ENCODE assay signal across 8 cellular contexts in the genomic region with DNA sequence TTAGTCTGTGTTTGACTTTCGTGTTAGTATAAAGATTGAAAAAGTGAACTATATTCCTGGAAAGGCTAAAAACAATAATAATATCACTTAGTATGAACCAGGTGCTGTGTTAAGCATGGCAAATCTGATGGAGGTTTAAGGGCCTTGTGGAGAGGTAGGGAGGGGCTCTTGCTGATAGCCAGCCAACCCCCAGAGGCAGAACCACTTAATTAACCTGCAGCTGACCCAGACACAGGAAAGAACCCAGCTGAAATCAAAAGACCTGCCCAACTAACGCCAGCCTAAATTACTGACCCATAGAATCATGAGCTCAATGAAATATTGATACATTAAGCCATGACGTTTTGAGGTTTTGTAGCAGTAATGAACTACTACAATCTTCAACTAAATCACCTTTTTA. TPM values are rescaled to one million over a fixed set of nuclear protein-coding genes. Genes with fewer than 3 reads are reported as not detected.
"Had no signal": no experiment of that assay in that cellular context is flagged by ENCODE, and none has a peak within 500 bp of the region (broad histone marks: within the 10 kb centered on the region; RNA-seq: fewer than 3 reads in every experiment).

No MANE protein-coding gene starts in this region.

- ATAC-seq: GM23338, HepG2 had no signal

- H2AFZ ChIP-seq: GM23338 had no signal

- H3K4me2 ChIP-seq: GM23338 had no signal

- H3K4me3 ChIP-seq: GM23338 had no signal

- H3K27ac ChIP-seq: HL-60 had no signal

- DNase-seq: H9, HCEC 1CT had no signal

RNA-seq across cellular contexts. Expression of a gene that starts 28.3 kb away (rescaled TPM):
- total RNA-seq: H1, H9, HepG2, HT1080 had no signal
- polyA plus RNA-seq: GM23338, H1, HepG2, IgD-negative memory B cell had no signal
